ENCODE assay signal across 24 cellular contexts in genomic region chr17:158379-158778, GRCh38. TPM values are rescaled to one million over a fixed set of nuclear protein-coding genes. Genes with fewer than 3 reads are reported as not detected.
"Had no signal": no experiment of that assay in that cellular context is flagged by ENCODE, and none has a peak within 500 bp of the region (broad histone marks: within the 10 kb centered on the region; RNA-seq: fewer than 3 reads in every experiment).

No MANE protein-coding gene starts in this region.

- H3K4me2 ChIP-seq: SK-N-SH had no signal

- H3K9ac ChIP-seq: SK-N-SH had no signal

- FAIRE-seq: RCC 7860 had no signal

- DNase-seq: KBM-7, MV-4-11, NCI-H1048, NCI-H1105, NCI-H1417, NCI-H1436 treated with DMSO at 0.1 percent for 48 hours, NCI-H1694, NCI-H187 treated with DMSO at 0.1 percent for 48 hours, NCI-H2029 treated with DMSO at 0.1 percent for 48 hours, NCI-H226, NCI-H446, NCI-H510A, NCI-H524 treated with DMSO at 0.1 percent for 48 hours, NCI-H69, NCI-H774, RPMI8226, SHP77, SK-N-SH had no signal

- H3K9me3 ChIP-seq: SK-N-SH had no signal

RNA-seq across cellular contexts. Expression of gene SCGB1C2, which starts 21.0 kb away (rescaled TPM):
- total RNA-seq: HT1080, LHCN-M2, MCF 10A, SK-MEL-5 had no signal
- polyA plus RNA-seq: IgD-negative memory B cell, SK-N-SH had no signal

RNA-seq across cellular contexts. Expression of gene DOC2B, which starts 23.1 kb away (rescaled TPM):
- total RNA-seq: HT1080, LHCN-M2, MCF 10A had no signal
- polyA plus RNA-seq: IgD-negative memory B cell had no signal
